In the genomic region with DNA sequence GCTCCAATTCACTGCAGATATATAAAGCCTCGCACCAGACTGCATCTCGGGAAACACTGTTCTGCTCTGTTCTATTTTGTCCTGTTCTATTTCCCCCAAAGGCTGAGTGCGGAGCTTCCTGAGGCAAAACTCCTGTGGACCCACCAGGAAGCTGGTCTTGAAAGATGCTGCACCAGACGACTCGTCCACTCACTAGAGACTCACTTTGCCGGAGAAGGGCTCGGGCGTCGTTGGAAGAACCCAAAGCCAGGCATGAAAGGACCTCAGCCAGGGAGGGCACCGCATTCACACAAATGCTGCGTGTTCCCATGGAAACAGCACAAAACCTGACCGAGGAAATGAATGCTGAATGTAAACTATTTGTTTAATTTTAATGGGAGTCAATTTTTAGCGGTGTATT, we compare ENCODE assay signal across 19 cellular contexts.
"Had no signal": no experiment of that assay in that cellular context is flagged by ENCODE, and none has a peak within 500 bp of the region (broad histone marks: within the 10 kb centered on the region; RNA-seq: fewer than 3 reads in every experiment).

No MANE protein-coding gene starts in this region.

- H3K27ac ChIP-seq: adrenal gland, esophagus muscularis mucosa, left ventricle myocardium inferior, pancreas, uterus had no signal

- H3K27ac Mint-ChIP-seq: activated B cell treated with CpG ODN at 0.5 μM for 24 hours; activated CD4-positive, alpha-beta T cell treated with anti-CD3 and anti-CD28 coated beads, Interleukin-2, amount 10 ng/mL, durations not matched to agents 24 days and 14 days; activated naive CD4-positive, alpha-beta T cell treated with anti-CD3 and anti-CD28 coated beads, Interleukin-2, amount 10 ng/mL, durations not matched to agents 7 days and 5 days; activated T-helper 17 cell treated with anti-CD3 and anti-CD28 coated beads, Interleukin-2, amount 50 U/mL, for 72 hours; memory B cell; nephron; stimulated activated naive CD8-positive, alpha-beta T cell treated with anti-CD3 and anti-CD28 coated beads, Interleukin-15, Interleukin-2, amounts not matched to agents 100 ng/mL and 50 ng/mL, for 24 hours; T-helper 1 cell treated with Interleukin-12 subunit alpha and Interleukin-12 subunit beta and Interleukin-4 antibody, amounts not matched to agents 30 μg/mL and 1 μg/mL, for 36 hours had no signal

- H3K4me1 Mint-ChIP-seq: activated B cell treated with CpG ODN at 0.5 μM for 24 hours; activated CD4-positive, alpha-beta T cell treated with anti-CD3 and anti-CD28 coated beads, Interleukin-2, amount 10 ng/mL, durations not matched to agents 24 days and 14 days; activated naive CD4-positive, alpha-beta T cell treated with anti-CD3 and anti-CD28 coated beads, Interleukin-2, amount 10 ng/mL, durations not matched to agents 7 days and 5 days; activated T-helper 17 cell treated with anti-CD3 and anti-CD28 coated beads, Interleukin-2, amount 50 U/mL, for 72 hours; central memory CD8-positive, alpha-beta T cell; memory B cell; nephron had no signal

- H3K27me3 Mint-ChIP-seq: activated CD4-positive, alpha-beta T cell treated with anti-CD3 and anti-CD28 coated beads, Interleukin-2, amount 10 ng/mL, durations not matched to agents 24 days and 14 days; activated naive CD4-positive, alpha-beta T cell treated with anti-CD3 and anti-CD28 coated beads, Interleukin-2, amount 10 ng/mL, durations not matched to agents 7 days and 5 days had no signal

- H3K4me3 ChIP-seq: adrenal gland, esophagus muscularis mucosa, left ventricle myocardium inferior, pancreas, uterus had no signal

- DNase-seq: activated B cell treated with CpG ODN at 0.5 μM for 24 hours; activated CD4-positive, alpha-beta T cell treated with anti-CD3 and anti-CD28 coated beads, Interleukin-2, amount 10 ng/mL, durations not matched to agents 24 days and 14 days; activated naive CD4-positive, alpha-beta T cell treated with anti-CD3 and anti-CD28 coated beads, Interleukin-2, amount 10 ng/mL, durations not matched to agents 7 days and 5 days; activated T-cell treated with anti-CD3 and anti-CD28 coated beads for 4 hours; adrenal gland; dermis blood vessel endothelial cell; glutamatergic neuron; left ventricle myocardium inferior; pancreas; stimulated activated CD4-positive, alpha-beta T cell treated with anti-CD3 and anti-CD28 coated beads, Interleukin-4, amount 100 ng/mL, for 1 hour; stimulated activated CD8-positive, alpha-beta memory T cell treated with anti-CD3 and anti-CD28 coated beads, Interleukin-4, amount 100 ng/mL, for 48 hours; uterus had no signal

- H3K9me3 ChIP-seq: adrenal gland, esophagus muscularis mucosa, left ventricle myocardium inferior, pancreas, uterus had no signal

- H3K36me3 Mint-ChIP-seq: activated naive CD4-positive, alpha-beta T cell treated with anti-CD3 and anti-CD28 coated beads, Interleukin-2, amount 10 ng/mL, durations not matched to agents 7 days and 5 days; memory B cell had no signal

- H3K9me3 Mint-ChIP-seq: activated B cell treated with CpG ODN at 0.5 μM for 24 hours; activated CD4-positive, alpha-beta T cell treated with anti-CD3 and anti-CD28 coated beads, Interleukin-2, amount 10 ng/mL, durations not matched to agents 24 days and 14 days; activated naive CD4-positive, alpha-beta T cell treated with anti-CD3 and anti-CD28 coated beads, Interleukin-2, amount 10 ng/mL, durations not matched to agents 7 days and 5 days; activated T-helper 17 cell treated with anti-CD3 and anti-CD28 coated beads, Interleukin-2, amount 50 U/mL, for 72 hours; central memory CD8-positive, alpha-beta T cell; memory B cell; nephron; stimulated activated naive CD8-positive, alpha-beta T cell treated with anti-CD3 and anti-CD28 coated beads, Interleukin-15, Interleukin-2, amounts not matched to agents 100 ng/mL and 50 ng/mL, for 24 hours; T-helper 1 cell treated with Interleukin-12 subunit alpha and Interleukin-12 subunit beta and Interleukin-4 antibody, amounts not matched to agents 30 μg/mL and 1 μg/mL, for 36 hours had no signal

- H3K4me3 Mint-ChIP-seq: activated B cell treated with CpG ODN at 0.5 μM for 24 hours; activated CD4-positive, alpha-beta T cell treated with anti-CD3 and anti-CD28 coated beads, Interleukin-2, amount 10 ng/mL, durations not matched to agents 24 days and 14 days; activated naive CD4-positive, alpha-beta T cell treated with anti-CD3 and anti-CD28 coated beads, Interleukin-2, amount 10 ng/mL, durations not matched to agents 7 days and 5 days; activated T-helper 17 cell treated with anti-CD3 and anti-CD28 coated beads, Interleukin-2, amount 50 U/mL, for 72 hours; central memory CD8-positive, alpha-beta T cell; memory B cell; nephron; stimulated activated naive CD8-positive, alpha-beta T cell treated with anti-CD3 and anti-CD28 coated beads, Interleukin-15, Interleukin-2, amounts not matched to agents 100 ng/mL and 50 ng/mL, for 24 hours; T-helper 1 cell treated with Interleukin-12 subunit alpha and Interleukin-12 subunit beta and Interleukin-4 antibody, amounts not matched to agents 30 μg/mL and 1 μg/mL, for 36 hours had no signal

- H3K36me3 ChIP-seq: adrenal gland, esophagus muscularis mucosa, left ventricle myocardium inferior, pancreas, uterus had no signal

- H3K27me3 ChIP-seq: uterus had no signal

- ATAC-seq: activated T-helper 17 cell treated with anti-CD3 and anti-CD28 coated beads, Interleukin-2, amount 50 U/mL, for 72 hours; pancreas had no signal

- H3K4me1 ChIP-seq: adrenal gland, esophagus muscularis mucosa, left ventricle myocardium inferior, pancreas, uterus had no signal
